9 cellular contexts compared by ENCODE assay signal in genomic region chr15:45635763-45636292, GRCh38. TPM values are rescaled to one million over a fixed set of nuclear protein-coding genes. Genes with fewer than 3 reads are reported as not detected.
DNase-seq lines count a peak whose midpoint lies in the region; ATAC-seq, FAIRE-seq and TF ChIP-seq lines count a peak whose summit lies in the region.
"Had no signal": no experiment of that assay in that cellular context is flagged by ENCODE, and none has a peak within 500 bp of the region (broad histone marks: within the 10 kb centered on the region; RNA-seq: fewer than 3 reads in every experiment).

No MANE protein-coding gene starts in this region.

- peak overlapping the region; percentile 95 to 97 for H3K27ac ChIP-seq in kidney (ENCODE audit: low read depth in 2 of 2, low read length in 2 of 2)
- peak overlapping the region; percentile 93 for H3K27ac ChIP-seq in suprapubic skin

- no peak for DNase-seq in activated CD4-positive, alpha-beta T cell treated with anti-CD3 and anti-CD28 coated beads for 36 hours
- no peak for DNase-seq in activated CD4-positive, alpha-beta T cell treated with anti-CD3 and anti-CD28 coated beads for 4 hours
- DNase-seq in kidney (no peak), suprapubic skin (ENCODE audit: low spot score in 2 of 2) (no peak), NCI-H2196 treated with DMSO at 0.1 percent for 48 hours (lab: John Stamatoyannopoulos, UW; ENCODE audit: unreplicated experiment) (no peak), cortex of kidney (lab: John Stamatoyannopoulos, UW) (no peak)

- ATAC-seq in activated CD4-positive, alpha-beta T cell treated with anti-CD3 and anti-CD28 coated beads for 36 hours = no peak
- no peak for ATAC-seq in activated T-helper 17 cell treated with anti-CD3 and anti-CD28 coated beads, Interleukin-2, amount 50 U/mL, for 72 hours (replicated peaks)
- ATAC-seq in GM21381 (IDR thresholded peaks at IDR 0.05; ENCODE audit: unreplicated experiment) = no peak

- no peak for TF ChIP-seq CTCF in kidney (IDR thresholded peaks at IDR 0.05; ENCODE audit: borderline replicate concordance, extremely low read depth, insufficient read depth)
- TF ChIP-seq CTCF in suprapubic skin (IDR thresholded peaks at IDR 0.05) = no peak

- TF ChIP-seq POLR2A in suprapubic skin (IDR thresholded peaks at IDR 0.05) = no peak

- peak overlapping the region; percentile 96 for H3K4me3 Mint-ChIP-seq in activated CD4-positive, alpha-beta T cell treated with anti-CD3 and anti-CD28 coated beads for 36 hours
- peak overlapping the region; percentile 97 for H3K4me3 Mint-ChIP-seq in activated T-helper 17 cell treated with anti-CD3 and anti-CD28 coated beads, Interleukin-2, amount 50 U/mL, for 72 hours

- H3K36me3 Mint-ChIP-seq in activated CD4-positive, alpha-beta T cell treated with anti-CD3 and anti-CD28 coated beads for 36 hours (ENCODE audit: low read depth) = peaks cover 33% of the 10 kb centered on the region
- peaks cover 58% of the 10 kb centered on the region for H3K36me3 Mint-ChIP-seq in activated T-helper 17 cell treated with anti-CD3 and anti-CD28 coated beads, Interleukin-2, amount 50 U/mL, for 72 hours (ENCODE audit: low read depth)

- no peak for FAIRE-seq in kidney (lab: Jason Lieb, UNC)
- FAIRE-seq: endometrium had no signal

- H3K27ac Mint-ChIP-seq in activated CD4-positive, alpha-beta T cell treated with anti-CD3 and anti-CD28 coated beads for 36 hours = peak overlapping the region; percentile 90
- H3K27ac Mint-ChIP-seq in activated T-helper 17 cell treated with anti-CD3 and anti-CD28 coated beads, Interleukin-2, amount 50 U/mL, for 72 hours = peak overlapping the region; percentile 95

- H3K27me3 Mint-ChIP-seq in activated CD4-positive, alpha-beta T cell treated with anti-CD3 and anti-CD28 coated beads for 36 hours = no peaks in the 10 kb centered on the region
- no peaks in the 10 kb centered on the region for H3K27me3 Mint-ChIP-seq in activated T-helper 17 cell treated with anti-CD3 and anti-CD28 coated beads, Interleukin-2, amount 50 U/mL, for 72 hours

- no peaks in the 10 kb centered on the region for H3K27me3 ChIP-seq in suprapubic skin

- H3K4me3 ChIP-seq in kidney (ENCODE audit: low read length in 2 of 2) (peak overlapping the region; percentile 74 to 88), suprapubic skin (peak overlapping the region; percentile 68)

- CTCF ChIA-PET in activated CD4-positive, alpha-beta T cell treated with anti-CD3 and anti-CD28 coated beads for 36 hours (lab: Charles Lee) = interaction anchor here (1.6 to 1.9 kb wide), 2 partner anchors 13 to 178 kb away, joined by 3 to 7 read pairs; no protein-coding TSS in a partner anchor

- H3K36me3 ChIP-seq in kidney (ENCODE audit: control insufficient read depth in 1 of 2, insufficient read depth in 2 of 2, low read length in 2 of 2) = no peaks in the 10 kb centered on the region
- H3K36me3 ChIP-seq in suprapubic skin = no peaks in the 10 kb centered on the region

- H3K4me1 ChIP-seq in kidney (ENCODE audit: control insufficient read depth in 1 of 2, insufficient read depth in 1 of 2, low read depth in 1 of 2, low read length in 2 of 2) (peaks cover 10 to 16% of the 10 kb centered on the region in 2 donors), suprapubic skin (peaks cover 63% of the 10 kb centered on the region)

- H3K9me3 Mint-ChIP-seq in activated CD4-positive, alpha-beta T cell treated with anti-CD3 and anti-CD28 coated beads for 36 hours (ENCODE audit: low read depth) = no peaks in the 10 kb centered on the region
- H3K9me3 Mint-ChIP-seq in activated T-helper 17 cell treated with anti-CD3 and anti-CD28 coated beads, Interleukin-2, amount 50 U/mL, for 72 hours = peaks cover 7% of the 10 kb centered on the region

- TF ChIP-seq EP300 in suprapubic skin (IDR thresholded peaks at IDR 0.05) = no peak

- H3K9me3 ChIP-seq in kidney (ENCODE audit: control insufficient read depth in 1 of 2, low read length in 2 of 2) (no peaks in the 10 kb centered on the region), suprapubic skin (no peaks in the 10 kb centered on the region)

- POLR2A ChIA-PET in activated CD4-positive, alpha-beta T cell treated with anti-CD3 and anti-CD28 coated beads for 36 hours (lab: Charles Lee) = no interaction called here

- intact Hi-C loops in activated CD4-positive, alpha-beta T cell treated with anti-CD3 and anti-CD28 coated beads for 36 hours (cut with DNase I, micrococcal nuclease) = loop anchor here (1.0 to 10.0 kb wide), 6 partner anchors 21 to 924 kb away; partner anchors contain the start of genes BLOC1S6 (in 2 of the 2), B2M (in 1 of the 2), PATL2 (in 1 of the 2) and SORD (in 1 of the 2)
- intact Hi-C loops in kidney (cut with DNase I) = no loop called here

- peak overlapping the region; percentile 90 to 94 for H3K9ac ChIP-seq in kidney (ENCODE audit: low read length in 2 of 2)

- 43% methylated on average over 17 of the region's 17 CpGs for WGBS in suprapubic skin

- peaks cover 44% of the 10 kb centered on the region for H3K4me1 Mint-ChIP-seq in activated CD4-positive, alpha-beta T cell treated with anti-CD3 and anti-CD28 coated beads for 36 hours
- peaks cover 40% of the 10 kb centered on the region for H3K4me1 Mint-ChIP-seq in activated T-helper 17 cell treated with anti-CD3 and anti-CD28 coated beads, Interleukin-2, amount 50 U/mL, for 72 hours

RNA-seq across cellular contexts. Expression of gene SQOR, which starts 1.0 kb away (rescaled TPM):
- total RNA-seq in activated CD4-positive, alpha-beta T cell treated with anti-CD3 and anti-CD28 coated beads for 36 hours = 100 to 1,000 TPM; 105 to 108 TPM
- total RNA-seq in activated T-helper 17 cell treated with anti-CD3 and anti-CD28 coated beads, Interleukin-2, amount 50 U/mL, for 72 hours = 100 to 1,000 TPM; 129 to 275 TPM
- total RNA-seq in kidney (67.5 TPM), suprapubic skin (10 to 100 TPM; 33.2 to 46.8 (median 39.9) TPM)
- polyA plus RNA-seq in kidney (ENCODE audit: insufficient read depth, low read depth, low replicate concordance) = 43.4 TPM

RNA-seq across cellular contexts. Expression of gene BLOC1S6, which starts 48.6 kb away (rescaled TPM):
- total RNA-seq in activated CD4-positive, alpha-beta T cell treated with anti-CD3 and anti-CD28 coated beads for 36 hours = 10 to 100 TPM; 36.1 to 52.5 TPM
- total RNA-seq in activated T-helper 17 cell treated with anti-CD3 and anti-CD28 coated beads, Interleukin-2, amount 50 U/mL, for 72 hours = 10 to 100 TPM; 43.7 to 54.5 TPM
- total RNA-seq in kidney (35.0 TPM), suprapubic skin (10 to 100 TPM; 26.6 to 41.7 (median 30.0) TPM)
- polyA plus RNA-seq in kidney (ENCODE audit: insufficient read depth, low read depth, low replicate concordance) = 14.8 TPM
